ENCODE assay signal across 1 cellular context in the genomic region with DNA sequence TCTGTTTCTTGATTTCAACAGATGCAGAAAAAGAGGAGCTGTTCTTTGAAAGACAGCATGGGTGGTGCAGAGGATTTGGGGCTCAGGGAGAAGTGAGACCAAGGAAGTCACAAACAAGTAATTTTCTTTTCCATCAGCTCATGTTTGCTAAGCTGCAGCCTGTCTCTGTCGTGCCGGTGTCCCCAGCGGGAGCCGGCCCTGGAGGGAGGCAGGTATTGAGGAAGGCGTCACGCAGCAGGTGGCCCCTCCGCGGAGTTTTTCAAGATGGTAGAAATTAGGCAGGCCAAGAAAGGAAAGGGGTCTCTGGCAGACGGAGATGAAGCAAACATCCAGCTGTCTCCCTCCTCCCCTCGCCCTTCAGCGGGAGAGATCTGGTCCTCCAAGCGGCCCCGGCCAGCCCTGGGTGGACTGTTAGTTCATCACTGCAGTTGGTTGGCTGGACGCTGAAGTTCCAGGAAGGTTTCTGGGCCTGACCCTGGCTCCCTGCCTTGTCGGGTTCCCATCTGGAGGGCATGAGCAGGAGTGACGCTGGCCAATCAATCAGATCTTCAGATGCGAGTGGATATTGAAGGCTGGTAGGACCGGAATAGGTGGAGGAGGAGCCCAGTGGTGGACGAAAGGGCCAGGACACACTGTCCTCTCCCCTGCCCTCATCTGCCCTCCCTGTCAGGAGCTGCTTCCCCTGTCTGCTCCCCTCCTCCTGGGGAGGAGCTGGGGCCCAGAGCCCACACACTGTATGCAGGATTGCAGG.
TF ChIP-seq lines count a peak whose summit lies in the region.

No MANE protein-coding gene starts in this region.

TF ChIP-seq in HepG2, 621 proteins besides CTCF, POLR2A, EP300 and RAD21:
- TF ChIP-seq ZNF263 (CRISPR knock-in tag; IDR thresholded peaks at IDR 0.05): peak; percentile 73
- peak; percentile 22; the same call in 1 of the 2 replicates for TF ChIP-seq ZNF687 (CRISPR knock-in tag; IDR thresholded peaks at IDR 0.05)
- 0 out of 2 replicates have a peak, but pooled peaks have one; percentile 33 for TF ChIP-seq EZH2 (conservative IDR thresholded peaks at IDR 0.05; ENCODE audit: low read depth, low read length)
- no peak for TF ChIP-seq ZNF142 (CRISPR knock-in tag; IDR thresholded peaks at IDR 0.05)
